ENCODE assay signal across 10 cellular contexts in the genomic region with DNA sequence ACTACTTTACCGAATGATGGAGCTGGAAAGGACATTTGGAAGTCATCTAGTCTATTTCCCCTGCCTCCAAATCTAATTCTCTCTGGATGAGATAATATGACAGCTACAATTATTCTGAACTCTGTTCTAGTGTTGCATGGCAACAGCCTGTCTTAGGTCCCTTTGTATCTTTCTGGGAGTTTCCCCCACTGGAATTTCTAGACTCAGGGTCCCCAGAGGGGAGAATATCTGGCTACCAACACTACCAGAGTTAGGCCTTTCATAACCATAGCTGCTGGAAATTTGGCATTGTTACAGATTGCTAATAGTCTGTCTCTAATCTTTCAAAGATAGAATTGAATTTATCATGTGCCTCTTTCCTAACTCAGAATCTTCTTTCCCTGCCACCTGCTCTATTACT. TPM values are rescaled to one million over a fixed set of nuclear protein-coding genes. Genes with fewer than 3 reads are reported as not detected.
DNase-seq lines count a peak whose midpoint lies in the region; ATAC-seq and TF ChIP-seq lines count a peak whose summit lies in the region.
"Had no signal": no experiment of that assay in that cellular context is flagged by ENCODE, and none has a peak within 500 bp of the region (broad histone marks: within the 10 kb centered on the region; RNA-seq: fewer than 3 reads in every experiment).

No MANE protein-coding gene starts in this region.

- no peaks in the 10 kb centered on the region for H4K20me1 ChIP-seq in mammary epithelial cell (ENCODE audit: insufficient read depth, low read length)

- TF ChIP-seq CTCF in MCF 10A (IDR thresholded peaks at IDR 0.05; ENCODE audit: unreplicated experiment), result no peak
- no peak for TF ChIP-seq CTCF in mammary epithelial cell (conservative IDR thresholded peaks at IDR 0.05 in 1 of 2, IDR thresholded peaks at IDR 0.05 in 1 of 2; ENCODE audit: extremely low read depth in 1 of 2, insufficient read depth in 1 of 2, low read depth in 1 of 2, low read length in 2 of 2)
- TF ChIP-seq CTCF in type B pancreatic cell (conservative IDR thresholded peaks at IDR 0.05), result no peak

- H3K79me1 ChIP-seq in mesenchymal stem cell (replicated peaks; ENCODE audit: low read length, poor library complexity, severe bottlenecking), result no peaks in the 10 kb centered on the region

- H3K23ac ChIP-seq in mesenchymal stem cell (ENCODE audit: low read length in 2 of 2), result no peak overlapping the region

- no peak for ATAC-seq in activated naive CD8-positive, alpha-beta T cell treated with anti-CD3 and anti-CD28 coated beads, Interleukin-2, amount 50 U/mL, for 24 hours

- dilution Hi-C loops in mammary epithelial cell (cut with HindIII; ENCODE audit: low sequenced_read_pairs), result no loop called here

- H3K79me2 ChIP-seq in mammary epithelial cell (ENCODE audit: insufficient read depth, low read length), result peaks cover 95% of the 10 kb centered on the region

- H2AK5ac ChIP-seq in mesenchymal stem cell (ENCODE audit: low read length, severe bottlenecking), result no peak overlapping the region

- no peak overlapping the region for H2BK5ac ChIP-seq in mesenchymal stem cell (ENCODE audit: low read depth, low read length, poor library complexity, severe bottlenecking)

- H2BK15ac ChIP-seq in mesenchymal stem cell (ENCODE audit: low read depth, poor library complexity, severe bottlenecking), result no peak overlapping the region

- H4K8ac ChIP-seq in mesenchymal stem cell (ENCODE audit: low read length), result no peak overlapping the region

- H3K4me1 Mint-ChIP-seq in MCF 10A (ENCODE audit: insufficient read depth, unreplicated experiment) (peaks cover 31% of the 10 kb centered on the region), type B pancreatic cell (ENCODE audit: unreplicated experiment) (no peaks in the 10 kb centered on the region)
- H3K4me1 Mint-ChIP-seq in activated naive CD8-positive, alpha-beta T cell treated with anti-CD3 and anti-CD28 coated beads, Interleukin-2, amount 50 U/mL, for 24 hours, result peaks cover 49% of the 10 kb centered on the region

- H3K4me3 Mint-ChIP-seq in MCF 10A (ENCODE audit: unreplicated experiment) (peak overlapping the region; percentile 46), type B pancreatic cell (no peak overlapping the region)
- H3K4me3 Mint-ChIP-seq in activated naive CD8-positive, alpha-beta T cell treated with anti-CD3 and anti-CD28 coated beads, Interleukin-2, amount 50 U/mL, for 24 hours, result peak overlapping the region; percentile 89

- no peaks in the 10 kb centered on the region for H3K27me3 ChIP-seq in mammary epithelial cell (ENCODE audit: insufficient read depth, low read length)
- H3K27me3 ChIP-seq in mesenchymal stem cell (ENCODE audit: control insufficient read depth in 1 of 2, insufficient read depth in 1 of 2, low read length in 2 of 2), result peaks cover 0 to 2% of the 10 kb centered on the region in 2 experiments
- H3K27me3 ChIP-seq: testis had no signal

- no peaks in the 10 kb centered on the region for H3K9me3 Mint-ChIP-seq in MCF 10A (ENCODE audit: unreplicated experiment)
- no peaks in the 10 kb centered on the region for H3K9me3 Mint-ChIP-seq in activated naive CD8-positive, alpha-beta T cell treated with anti-CD3 and anti-CD28 coated beads, Interleukin-2, amount 50 U/mL, for 24 hours
- H3K9me3 Mint-ChIP-seq in type B pancreatic cell, result no peaks in the 10 kb centered on the region

- intact Hi-C loops in MCF 10A (cut with micrococcal nuclease) (no loop called here), mammary epithelial cell (cut with micrococcal nuclease) (no loop called here)

- no peak overlapping the region for H3K27ac ChIP-seq in mammary epithelial cell (ENCODE audit: insufficient read depth, low read depth, low read length)
- H3K27ac ChIP-seq in mesenchymal stem cell (ENCODE audit: low read length, poor library complexity, severe bottlenecking), result no peak overlapping the region
- H3K27ac ChIP-seq in urinary bladder (ENCODE audit: low read depth), result peak overlapping the region; percentile 50

- DNase-seq in MCF 10A (ENCODE audit: unreplicated experiment) (no peak), mammary epithelial cell (no peak), mesenchymal stem cell (peak; percentile 33), HUDEP-2 (lab: John Stamatoyannopoulos, UW; ENCODE audit: unreplicated experiment in 76 of 76) (no peak), type B pancreatic cell (ENCODE audit: extremely low spot score, unreplicated experiment) (no peak), glomerular visceral epithelial cell (ENCODE audit: extremely low spot score) (no peak)
- DNase-seq in activated naive CD8-positive, alpha-beta T cell treated with anti-CD3 and anti-CD28 coated beads, Interleukin-2, amount 50 U/mL, for 24 hours, result no peak
- DNase-seq: NCI-H69, testis had no signal

- H2BK12ac ChIP-seq in mesenchymal stem cell (ENCODE audit: low read length in 2 of 2), result no peak overlapping the region

- H3K27ac Mint-ChIP-seq in MCF 10A (ENCODE audit: low read depth, unreplicated experiment) (no peak overlapping the region), type B pancreatic cell (no peak overlapping the region)
- peak overlapping the region; percentile 99 for H3K27ac Mint-ChIP-seq in activated naive CD8-positive, alpha-beta T cell treated with anti-CD3 and anti-CD28 coated beads, Interleukin-2, amount 50 U/mL, for 24 hours

- H3K4ac ChIP-seq in mesenchymal stem cell (ENCODE audit: low read depth in 1 of 2, low read length in 2 of 2), result no peak overlapping the region

- H3K27me3 Mint-ChIP-seq in MCF 10A (ENCODE audit: insufficient read depth, unreplicated experiment) (no peaks in the 10 kb centered on the region), type B pancreatic cell (no peaks in the 10 kb centered on the region)
- no peaks in the 10 kb centered on the region for H3K27me3 Mint-ChIP-seq in activated naive CD8-positive, alpha-beta T cell treated with anti-CD3 and anti-CD28 coated beads, Interleukin-2, amount 50 U/mL, for 24 hours

- peaks cover 23% of the 10 kb centered on the region for H3K36me3 Mint-ChIP-seq in MCF 10A (ENCODE audit: insufficient read depth, unreplicated experiment)
- H3K36me3 Mint-ChIP-seq in activated naive CD8-positive, alpha-beta T cell treated with anti-CD3 and anti-CD28 coated beads, Interleukin-2, amount 50 U/mL, for 24 hours (ENCODE audit: low read depth), result peaks cover 71% of the 10 kb centered on the region
- no peaks in the 10 kb centered on the region for H3K36me3 Mint-ChIP-seq in type B pancreatic cell

- H4K91ac ChIP-seq in mesenchymal stem cell (ENCODE audit: low read length), result no peak overlapping the region

- H3K9me3 ChIP-seq in mammary epithelial cell (replicated peaks; ENCODE audit: insufficient read depth, low read length) (no peaks in the 10 kb centered on the region), mesenchymal stem cell (ENCODE audit: control insufficient read depth, low read length) (no peaks in the 10 kb centered on the region)
- H3K9me3 ChIP-seq: testis had no signal

- H3K14ac ChIP-seq in mesenchymal stem cell (ENCODE audit: low read length in 2 of 2), result no peak overlapping the region

- CTCF ChIA-PET in MCF 10A (lab: Yijun Ruan, JAX) (interaction anchor here (0.5 to 5.1 kb wide), 3 partner anchors 32 to 1056 kb away, joined by 3 to 23 read pairs (median 4); no protein-coding TSS in a partner anchor), mammary epithelial cell (lab: Charles Lee; ENCODE audit: low non-redundant PET) (no interaction called here)

- H2AFZ ChIP-seq in mammary epithelial cell (ENCODE audit: low read depth, low read length), result no peak overlapping the region
- H2AFZ ChIP-seq in mesenchymal stem cell (ENCODE audit: low read depth, low read length), result no peak overlapping the region

- POLR2A ChIA-PET in MCF 10A (lab: Yijun Ruan, JAX), result interaction anchor here (0.6 to 1.2 kb wide), 2 partner anchors 29 to 530 kb away, joined by 4 read pairs; no protein-coding TSS in a partner anchor

- H3K4me1 ChIP-seq in mammary epithelial cell (ENCODE audit: insufficient read depth, low read length), result peaks cover 15% of the 10 kb centered on the region
- no peaks in the 10 kb centered on the region for H3K4me1 ChIP-seq in mesenchymal stem cell (ENCODE audit: control insufficient read depth, insufficient read depth, low read depth, low read length)
- H3K4me1 ChIP-seq in urinary bladder (ENCODE audit: insufficient read depth), result peaks cover 2% of the 10 kb centered on the region
- H3K4me1 ChIP-seq: testis had no signal

- in situ Hi-C loops in mammary epithelial cell (cut with MboI; ENCODE audit: low sequenced_read_pairs in 2 of 2), result no loop called here

- H3K36me3 ChIP-seq in mammary epithelial cell (ENCODE audit: insufficient read depth, low read length), result no peaks in the 10 kb centered on the region
- peaks cover 0 to 3% of the 10 kb centered on the region in 2 experiments for H3K36me3 ChIP-seq in mesenchymal stem cell (ENCODE audit: control insufficient read depth in 1 of 2, insufficient read depth in 2 of 2, low read depth in 1 of 2, low read length in 2 of 2)
- no peaks in the 10 kb centered on the region for H3K36me3 ChIP-seq in urinary bladder (ENCODE audit: insufficient read depth)

- H3K18ac ChIP-seq in mesenchymal stem cell (ENCODE audit: low read depth in 1 of 2, low read length in 2 of 2), result no peak overlapping the region

- H3K4me3 ChIP-seq in mammary epithelial cell (replicated peaks in 1 of 3; ENCODE audit: insufficient read depth in 1 of 3, low read depth in 2 of 3, low read length in 3 of 3) (no peak overlapping the region), mesenchymal stem cell (ENCODE audit: insufficient read depth in 1 of 2, low read depth in 1 of 2, low read length in 2 of 2) (peak overlapping the region in 1 of 2 experiments; percentile 20), urinary bladder (ENCODE audit: low read depth, low read length) (no peak overlapping the region)
- H3K4me3 ChIP-seq: testis had no signal

- BruUV-seq in MCF 10A (replicated peaks; lab: Mats Ljungman, UMichigan) (no TSS peak), mammary epithelial cell (replicated peaks; lab: Mats Ljungman, UMichigan) (no TSS peak)

- H3K9ac ChIP-seq in mammary epithelial cell (ENCODE audit: insufficient read depth, low read length), result no peak overlapping the region
- H3K9ac ChIP-seq in mesenchymal stem cell (ENCODE audit: low read length), result peak overlapping the region; percentile 9

- H3K4me2 ChIP-seq in mammary epithelial cell (ENCODE audit: insufficient read depth, low read depth, low read length), result no peak overlapping the region
- H3K4me2 ChIP-seq in mesenchymal stem cell (ENCODE audit: low read length, poor library complexity, severe bottlenecking), result no peak overlapping the region

- WGBS in mammary epithelial cell (ENCODE audit: low coverage, missing lambda C conversion rate), result 0% methylated on average over 1 of the region's 1 CpG
- WGBS in mesenchymal stem cell, result no CpG with 5 or more reads among the region's 1 CpG
- WGBS in urinary bladder, result 23% methylated on average over 1 of the region's 1 CpG

- no peak overlapping the region for H2BK120ac ChIP-seq in mesenchymal stem cell (ENCODE audit: low read depth, low read length)

RNA-seq across cellular contexts. Expression of gene MSN, which starts 4.5 kb away (rescaled TPM):
- total RNA-seq in MCF 10A (2022) (224 and 278 TPM in 2 replicates), mammary epithelial cell (100 to 1,000 TPM; 261 to 317 TPM), urinary bladder (76.3 TPM), type B pancreatic cell (ENCODE audit: low replicate concordance) (16.7 and 80.7 TPM in 2 replicates)
- polyA plus RNA-seq in mammary epithelial cell (374 TPM), urinary bladder (184 TPM)
- polyA minus RNA-seq in mammary epithelial cell, result 640 TPM
- polyA plus RNA-seq in mesenchymal stem cell (2013, experiment 1 of 2), result 287 TPM
- polyA plus RNA-seq in mesenchymal stem cell (2013, experiment 2 of 2), result 277 TPM
